Comparison of ENCODE assay signal across 12 cellular contexts in the genomic region with DNA sequence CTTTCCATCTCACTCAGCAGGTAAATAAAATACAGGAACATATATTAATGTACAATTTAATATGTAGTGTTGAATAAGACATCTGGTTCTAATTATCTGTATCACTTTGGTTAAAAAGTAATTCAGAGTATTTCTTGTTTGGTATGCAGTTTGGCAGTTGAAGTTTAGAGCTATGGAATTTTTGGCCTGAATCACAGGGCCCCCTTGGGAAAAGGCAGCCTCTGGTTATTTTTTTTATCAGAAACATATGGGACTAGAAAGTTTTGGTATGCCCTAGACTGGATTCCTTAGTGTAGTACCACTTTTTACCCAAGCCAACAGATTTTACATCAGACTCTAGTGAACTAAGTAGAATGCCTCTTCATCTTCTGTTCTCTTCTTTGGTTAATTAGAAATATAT. TPM values are rescaled to one million over a fixed set of nuclear protein-coding genes. Genes with fewer than 3 reads are reported as not detected.
A peak's percentile ranks its signal among the peaks of the same experiment; 100 is the strongest.
DNase-seq lines count a peak whose midpoint lies in the region; ATAC-seq and TF ChIP-seq lines count a peak whose summit lies in the region.
"Had no signal": no experiment of that assay in that cellular context is flagged by ENCODE, and none has a peak within 500 bp of the region (broad histone marks: within the 10 kb centered on the region; RNA-seq: fewer than 3 reads in every experiment).

No MANE protein-coding gene starts in this region.

- TF ChIP-seq EP300 in SK-N-SH (IDR thresholded peaks at IDR 0.05; ENCODE audit: borderline replicate concordance in 1 of 2, low read depth in 1 of 2, low read length in 1 of 2), result peak; percentile 60 to 98

- peaks cover 86% of the 10 kb centered on the region for H3K79me2 ChIP-seq in SK-N-SH (ENCODE audit: insufficient read depth)

- H3K27ac ChIP-seq in SK-N-SH (ENCODE audit: low read depth in 2 of 2, low read length in 1 of 2) (peak overlapping the region; percentile 56 to 85; a peak in 3 of 4 replicates), heart left ventricle (peak overlapping the region in 1 of 12 donors; percentile 8)

- H3K4me2 ChIP-seq in SK-N-SH, result peak overlapping the region; percentile 20

- intact Hi-C loops in heart left ventricle (cut with DNase I), result no loop called here

- POLR2A ChIA-PET in SK-N-SH (lab: Yijun Ruan, JAX), result no interaction called here

- no peaks in the 10 kb centered on the region for H3K9me3 ChIP-seq in SK-N-SH
- H3K9me3 ChIP-seq in heart left ventricle, result peaks cover 0 to 7% (median 0%) of the 10 kb centered on the region in 12 donors

- no peak overlapping the region for H3K4me3 ChIP-seq in SK-N-SH (ENCODE audit: low read depth in 2 of 2, low read length in 1 of 2)
- H3K4me3 ChIP-seq in heart left ventricle, result no peak overlapping the region

- no peak overlapping the region for H2AFZ ChIP-seq in SK-N-SH (ENCODE audit: low read depth)

- CTCF ChIA-PET in SK-N-SH (lab: Yijun Ruan, JAX), result interaction anchor here (1.6 kb wide), 1 partner anchor 16 kb away, joined by 3 read pairs; no protein-coding TSS in a partner anchor

- TF ChIP-seq POLR2A in heart left ventricle (IDR thresholded peaks at IDR 0.05), result no peak

- H3K9ac ChIP-seq in SK-N-SH, result peak overlapping the region; percentile 42; the same call in 1 of the 2 replicates

- no peaks in the 10 kb centered on the region for H3K27me3 ChIP-seq in SK-N-SH (ENCODE audit: insufficient read depth)
- H3K27me3 ChIP-seq in heart left ventricle, result no peaks in the 10 kb centered on the region

- ATAC-seq in HG02588 (IDR thresholded peaks at IDR 0.05; ENCODE audit: unreplicated experiment) (no peak), heart left ventricle (no peak)

- H3K9me2 ChIP-seq in SK-N-SH, result no peaks in the 10 kb centered on the region

- H3K4me1 ChIP-seq in SK-N-SH (ENCODE audit: control insufficient read depth in 1 of 2, insufficient read depth in 2 of 2, low read depth in 1 of 2, low read length in 1 of 2) (peaks cover 10 to 25% of the 10 kb centered on the region in 2 experiments), heart left ventricle (peaks cover 0 to 46% (median 15%) of the 10 kb centered on the region in 12 donors)

- no peaks in the 10 kb centered on the region; the same call in 1 of the 2 replicates for H4K20me1 ChIP-seq in SK-N-SH (ENCODE audit: insufficient read depth)

- no peak for TF ChIP-seq RAD21 in SK-N-SH (IDR thresholded peaks at IDR 0.05; ENCODE audit: low read length)

- DNase-seq in EH (ENCODE audit: low read depth) (peak; percentile 98), SK-N-SH (no peak), fibroblast of peridontal ligament (ENCODE audit: extremely low read depth) (peak; percentile 100), stromal cell of bone marrow (ENCODE audit: low read depth) (peak; percentile 91), DMS53 treated with DMSO at 0.1 percent for 48 hours (lab: John Stamatoyannopoulos, UW; ENCODE audit: unreplicated experiment) (no peak), NCI-H446 treated with DMSO at 0.1 percent for 48 hours (lab: John Stamatoyannopoulos, UW) (no peak), heart left ventricle (no peak)
- DNase-seq: activated CD4-positive, alpha-beta T cell treated with anti-CD3 and anti-CD28 coated beads for 4 hours; aorta; kidney; NCI-H226 had no signal

- TF ChIP-seq CTCF in SK-N-SH (IDR thresholded peaks at IDR 0.05) (no peak), heart left ventricle (IDR thresholded peaks at IDR 0.05) (no peak)

- H3K36me3 ChIP-seq in SK-N-SH (replicated peaks in 1 of 2; ENCODE audit: control insufficient read depth in 1 of 2, insufficient read depth in 2 of 2, low read length in 1 of 2), result peaks cover 11 to 32% of the 10 kb centered on the region in 2 experiments
- peaks cover 0 to 24% (median 8%) of the 10 kb centered on the region in 9 donors for H3K36me3 ChIP-seq in heart left ventricle

- peaks cover 36% of the 10 kb centered on the region for H3F3A ChIP-seq in SK-N-SH (replicated peaks; ENCODE audit: insufficient read depth)

TF ChIP-seq in SK-N-SH, 30 proteins besides CTCF, POLR2A, EP300 and RAD21 (continues in another document):
- TF ChIP-seq PBX3 (IDR thresholded peaks at IDR 0.05) (peak; percentile 79), USF2 (IDR thresholded peaks at IDR 0.05; ENCODE audit: borderline replicate concordance, low read depth, low read length) (no peak), YY1 (IDR thresholded peaks at IDR 0.05; ENCODE audit: low read depth) (peak; percentile 19; the same call in 1 of the 2 replicates), SIN3A (IDR thresholded peaks at IDR 0.05; ENCODE audit: borderline replicate concordance, low read depth, low read length) (peak; percentile 51; the same call in 1 of the 2 replicates), CHD2 (IDR thresholded peaks at IDR 0.05; ENCODE audit: low read length, partially characterized antibody) (no peak), EZH2phosphoT487 (IDR thresholded peaks at IDR 0.05; ENCODE audit: borderline replicate concordance, low read depth) (no peak), MEF2A (IDR thresholded peaks at IDR 0.05; ENCODE audit: borderline replicate concordance, low read depth) (peak; percentile 62), MXI1 (IDR thresholded peaks at IDR 0.05; ENCODE audit: low read depth, low read length) (no peak), NRF1 (IDR thresholded peaks at IDR 0.05; ENCODE audit: low read depth, low read length) (no peak), GATA2 (CRISPR knock-in tag; IDR thresholded peaks at IDR 0.05) (no peak), NFIC (IDR thresholded peaks at IDR 0.05; ENCODE audit: borderline replicate concordance) (peak; percentile 97), RCOR1 (IDR thresholded peaks at IDR 0.05; ENCODE audit: low read length) (0 out of 2 replicates have a peak, but pooled peaks have one; percentile 32), TEAD4 (IDR thresholded peaks at IDR 0.05; ENCODE audit: borderline replicate concordance, insufficient read depth) (peak; percentile 96), POLR2AphosphoS5 (IDR thresholded peaks at IDR 0.05; ENCODE audit: low read depth, low read length) (peak; percentile 80; the same call in 1 of the 2 replicates), RFX5 (IDR thresholded peaks at IDR 0.05; ENCODE audit: low read length) (no peak), RXRA (IDR thresholded peaks at IDR 0.05; ENCODE audit: borderline replicate concordance, low read depth) (peak; percentile 71), GABPA (IDR thresholded peaks at IDR 0.05; ENCODE audit: low read depth) (no peak), FOXM1 (IDR thresholded peaks at IDR 0.05; ENCODE audit: low read depth) (peak; percentile 74; the same call in 1 of the 2 replicates)
- TF ChIP-seq, protein P1, sequence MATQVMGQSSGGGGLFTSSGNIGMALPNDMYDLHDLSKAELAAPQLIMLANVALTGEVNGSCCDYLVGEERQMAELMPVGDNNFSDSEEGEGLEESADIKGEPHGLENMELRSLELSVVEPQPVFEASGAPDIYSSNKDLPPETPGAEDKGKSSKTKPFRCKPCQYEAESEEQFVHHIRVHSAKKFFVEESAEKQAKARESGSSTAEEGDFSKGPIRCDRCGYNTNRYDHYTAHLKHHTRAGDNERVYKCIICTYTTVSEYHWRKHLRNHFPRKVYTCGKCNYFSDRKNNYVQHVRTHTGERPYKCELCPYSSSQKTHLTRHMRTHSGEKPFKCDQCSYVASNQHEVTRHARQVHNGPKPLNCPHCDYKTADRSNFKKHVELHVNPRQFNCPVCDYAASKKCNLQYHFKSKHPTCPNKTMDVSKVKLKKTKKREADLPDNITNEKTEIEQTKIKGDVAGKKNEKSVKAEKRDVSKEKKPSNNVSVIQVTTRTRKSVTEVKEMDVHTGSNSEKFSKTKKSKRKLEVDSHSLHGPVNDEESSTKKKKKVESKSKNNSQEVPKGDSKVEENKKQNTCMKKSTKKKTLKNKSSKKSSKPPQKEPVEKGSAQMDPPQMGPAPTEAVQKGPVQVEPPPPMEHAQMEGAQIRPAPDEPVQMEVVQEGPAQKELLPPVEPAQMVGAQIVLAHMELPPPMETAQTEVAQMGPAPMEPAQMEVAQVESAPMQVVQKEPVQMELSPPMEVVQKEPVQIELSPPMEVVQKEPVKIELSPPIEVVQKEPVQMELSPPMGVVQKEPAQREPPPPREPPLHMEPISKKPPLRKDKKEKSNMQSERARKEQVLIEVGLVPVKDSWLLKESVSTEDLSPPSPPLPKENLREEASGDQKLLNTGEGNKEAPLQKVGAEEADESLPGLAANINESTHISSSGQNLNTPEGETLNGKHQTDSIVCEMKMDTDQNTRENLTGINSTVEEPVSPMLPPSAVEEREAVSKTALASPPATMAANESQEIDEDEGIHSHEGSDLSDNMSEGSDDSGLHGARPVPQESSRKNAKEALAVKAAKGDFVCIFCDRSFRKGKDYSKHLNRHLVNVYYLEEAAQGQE (IDR thresholded peaks at IDR 0.05; ENCODE audit: low read depth, low read length), result peak; percentile 49; the same call in 1 of the 2 replicates

RNA-seq across cellular contexts. Expression of gene CNST, which starts 26.4 kb away (rescaled TPM):
- polyA plus RNA-seq in SK-N-SH (2012; rRNA removed), result 21.7 and 29.8 TPM in 2 replicates
- polyA plus RNA-seq in SK-N-SH (2012; cell fraction: cytosol; rRNA removed), result 26.4 and 27.7 TPM in 2 replicates
- 34.0 and 50.1 TPM in 2 replicates for polyA plus RNA-seq in SK-N-SH (2012; cell fraction: nucleus; rRNA removed)
- 10 to 100 TPM; 14.0 to 23.9 (median 19.1) TPM for total RNA-seq in heart left ventricle
- 10 to 100 TPM in 1 of 2 donors, 1 to 10 TPM in 1; 3.9 to 11.9 TPM for polyA plus RNA-seq in heart left ventricle

RNA-seq across cellular contexts. Expression of gene TFB2M, which starts 26.6 kb away (rescaled TPM):
- polyA plus RNA-seq in SK-N-SH (2012; rRNA removed), result 17.3 and 26.2 TPM in 2 replicates
- 29.0 and 40.0 TPM in 2 replicates for polyA plus RNA-seq in SK-N-SH (2012; cell fraction: cytosol; rRNA removed)
- polyA plus RNA-seq in SK-N-SH (2012; cell fraction: nucleus; rRNA removed), result 13.5 and 23.2 TPM in 2 replicates
- 10 to 100 TPM; 10.5 to 14.5 (median 12.8) TPM for total RNA-seq in heart left ventricle
- polyA plus RNA-seq in heart left ventricle, result 10 to 100 TPM in 1 of 2 donors, 1 to 10 TPM in 1; 4.2 to 18.6 TPM

Comparison
In these comparisons a context has a peak if more than half of its experiments do, and no peak if none do; other contexts are left out.
1. DNase-seq: peak in EH (single experiment), fibroblast of peridontal ligament (single experiment) and stromal cell of bone marrow (single experiment); none in SK-N-SH (single experiment), DMS53 treated with DMSO at 0.1 percent for 48 hours (single experiment), NCI-H446 treated with DMSO at 0.1 percent for 48 hours (single experiment) and heart left ventricle (0 of 5).